ENCODE assay signal across 11 cellular contexts in genomic region chr7:516216-516605, GRCh38. TPM values are rescaled to one million over a fixed set of nuclear protein-coding genes. Genes with fewer than 3 reads are reported as not detected.
DNase-seq lines count a peak whose midpoint lies in the region; ATAC-seq, FAIRE-seq and TF ChIP-seq lines count a peak whose summit lies in the region.
"Had no signal": no experiment of that assay in that cellular context is flagged by ENCODE, and none has a peak within 500 bp of the region (broad histone marks: within the 10 kb centered on the region; RNA-seq: fewer than 3 reads in every experiment).

No MANE protein-coding gene starts in this region.

- peak overlapping the region; percentile 94 to 96 for H3K27ac ChIP-seq in right atrium auricular region
- no peak overlapping the region for H3K27ac ChIP-seq in H1 (ENCODE audit: low read depth, low read length)
- H3K27ac ChIP-seq in vagina = peak overlapping the region; percentile 85

- no peak overlapping the region for H3K23ac ChIP-seq in H1 (ENCODE audit: insufficient read length)

- TF ChIP-seq RAD21 in H1 (IDR thresholded peaks at IDR 0.05 in 1 of 2, conservative IDR thresholded peaks at IDR 0.05 in 1 of 2; ENCODE audit: low read depth in 2 of 2, low read length in 2 of 2) = no peak

- H3K18ac ChIP-seq in H1 (ENCODE audit: extremely low read depth, low read length) = peak overlapping the region; percentile 48; the same call in 1 of the 2 replicates

- no peak overlapping the region for H3K14ac ChIP-seq in H1 (ENCODE audit: insufficient read length)

- H3K56ac ChIP-seq in H1 (replicated peaks; ENCODE audit: insufficient read length, low read depth, low read length) = no peak overlapping the region

- POLR2A ChIA-PET in H1 (lab: Charles Lee; ENCODE audit: partially characterized antibody) = interaction anchor here (0.5 to 1.8 kb wide), 6 partner anchors 22 to 292 kb away, joined by 3 to 8 read pairs (median 4); no protein-coding TSS in a partner anchor
- POLR2A ChIA-PET in naive thymus-derived CD8-positive, alpha-beta T cell (lab: Charles Lee) = no interaction called here

- H4K5ac ChIP-seq in H1 (ENCODE audit: insufficient read length, low read depth, low read length) = peak overlapping the region; percentile 44

- H3K79me1 ChIP-seq in H1 (ENCODE audit: low read depth, low read length) = no peaks in the 10 kb centered on the region; the same call in 1 of the 2 replicates

- peaks cover 16% of the 10 kb centered on the region; the same call in 1 of the 2 replicates for H3K23me2 ChIP-seq in H1 (ENCODE audit: low read depth, low read length)

- H3K36me3 ChIP-seq in right atrium auricular region = peaks cover 15% of the 10 kb centered on the region
- peaks cover 0 to 5% (median 1%) of the 10 kb centered on the region in 4 experiments; a peak in 3 of 8 replicates for H3K36me3 ChIP-seq in H1 (ENCODE audit: control insufficient read depth in 2 of 4, insufficient read depth in 4 of 4, low read length in 3 of 4)
- H3K36me3 ChIP-seq in vagina = no peaks in the 10 kb centered on the region

- H3K79me2 ChIP-seq in H1 (ENCODE audit: control insufficient read depth in 1 of 2, insufficient read depth in 2 of 2, low read length in 2 of 2) = peaks cover 0 to 58% of the 10 kb centered on the region in 2 experiments; a peak in 3 of 4 replicates

- H3K27ac Mint-ChIP-seq in naive thymus-derived CD8-positive, alpha-beta T cell = no peak overlapping the region
- H3K27ac Mint-ChIP-seq: B cell had no signal

- no peak overlapping the region for H2BK20ac ChIP-seq in H1 (ENCODE audit: low read length)

- no peak for TF ChIP-seq EP300 in H1 (IDR thresholded peaks at IDR 0.05; ENCODE audit: borderline replicate concordance in 1 of 2, low read depth in 2 of 2, low read length in 2 of 2)

- no peak overlapping the region for H2BK15ac ChIP-seq in H1 (ENCODE audit: low read length)

- no peak for TF ChIP-seq CTCF in right atrium auricular region (IDR thresholded peaks at IDR 0.05)
- no peak for TF ChIP-seq CTCF in H1 (IDR thresholded peaks at IDR 0.05; ENCODE audit: control extremely low read depth in 1 of 3, insufficient read depth in 1 of 3, low read depth in 1 of 3, low read length in 3 of 3)
- no peak for TF ChIP-seq CTCF in vagina (IDR thresholded peaks at IDR 0.05)

- peak overlapping the region in 6 of 10 donors; percentile 7 to 52 (median 22) for H3K4me3 Mint-ChIP-seq in naive thymus-derived CD8-positive, alpha-beta T cell
- H3K4me3 Mint-ChIP-seq: B cell had no signal

- no peaks in the 10 kb centered on the region for H3K9me3 Mint-ChIP-seq in naive thymus-derived CD8-positive, alpha-beta T cell

- no peaks in the 10 kb centered on the region for H3K27me3 ChIP-seq in right atrium auricular region
- peaks cover 2 to 11% (median 7%) of the 10 kb centered on the region in 4 experiments; a peak in 6 of 7 replicates for H3K27me3 ChIP-seq in H1 (replicated peaks in 1 of 4; ENCODE audit: control insufficient read depth in 3 of 4, extremely low read depth in 1 of 4, insufficient read depth in 3 of 4, low read length in 3 of 4)
- no peaks in the 10 kb centered on the region for H3K27me3 ChIP-seq in vagina

- H4K91ac ChIP-seq in H1 (replicated peaks; ENCODE audit: insufficient read length, low read length) = peak overlapping the region; percentile 54

- no peak for FAIRE-seq in H1 (lab: Jason Lieb, UNC)

- H3K4me3 ChIP-seq in right atrium auricular region (peak overlapping the region; percentile 65 to 85), H1 (ENCODE audit: extremely low read depth in 1 of 4, insufficient read depth in 2 of 4, low read depth in 3 of 4, low read length in 4 of 4) (peak overlapping the region in 3 of 4 experiments; percentile 48 to 98 (median 52); a peak in 7 of 8 replicates), vagina (peak overlapping the region; percentile 57 to 63)

- peak overlapping the region; percentile 78; the same call in 1 of the 2 replicates for H2BK5ac ChIP-seq in H1 (ENCODE audit: low read depth, low read length)

- no peak overlapping the region; the same call in 1 of the 2 replicates for H2BK12ac ChIP-seq in H1 (ENCODE audit: low read depth, low read length)

- peaks cover 0 to 2% (median 0%) of the 10 kb centered on the region in 3 donors for H3K36me3 Mint-ChIP-seq in naive thymus-derived CD8-positive, alpha-beta T cell

- no peak overlapping the region for H3K9ac ChIP-seq in H1 (replicated peaks in 1 of 4; ENCODE audit: extremely low read depth in 1 of 4, low read depth in 3 of 4, low read length in 3 of 4)

- no peak overlapping the region for H2AFZ ChIP-seq in H1 (ENCODE audit: low read length)

- H2BK120ac ChIP-seq in H1 (replicated peaks; ENCODE audit: low read depth, low read length) = no peak overlapping the region

- H3K9me3 ChIP-seq in right atrium auricular region (no peaks in the 10 kb centered on the region), H1 (ENCODE audit: insufficient read depth in 2 of 2, low read depth in 1 of 2, low read length in 1 of 2) (no peaks in the 10 kb centered on the region), vagina (no peaks in the 10 kb centered on the region)

- H3K27me3 Mint-ChIP-seq in naive thymus-derived CD8-positive, alpha-beta T cell = peaks cover 10 to 46% (median 17%) of the 10 kb centered on the region in 5 donors

- WGBS in H1 (ENCODE audit: extremely low coverage in 1 of 2, insufficient coverage in 1 of 2, insufficient read length in 1 of 2, insufficient replicate concordance in 2 of 2, low coverage in 1 of 2, low lambda C conversion rate in 2 of 2, missing lambda C conversion rate in 1 of 2), 2 experiments = 3% methylated on average over 13 of the region's 13 CpGs; no CpG with 5 or more reads in 1 of the 2 experiments

- CTCF ChIA-PET in H1 (lab: Charles Lee; ENCODE audit: partially characterized antibody) = interaction anchor here (0.9 to 1.4 kb wide), 2 partner anchors 194 to 258 kb away, joined by 4 read pairs; no protein-coding TSS in a partner anchor

- TF ChIP-seq POLR2A in H1 (IDR thresholded peaks at IDR 0.05; ENCODE audit: control extremely low read depth in 1 of 2, low read depth in 2 of 2, low read length in 2 of 2) = no peak
- TF ChIP-seq POLR2A in vagina (IDR thresholded peaks at IDR 0.05) = no peak

- DNase-seq in right atrium auricular region (ENCODE audit: low spot score) (no peak), Right ventricle myocardium inferior (ENCODE audit: missing footprints) (no peak), H1 (ENCODE audit: low read depth in 1 of 2, low spot score in 2 of 2) (no peak), vagina (ENCODE audit: extremely low spot score in 2 of 2) (no peak), NCI-H2029 treated with DMSO at 0.1 percent for 48 hours (lab: John Stamatoyannopoulos, UW) (no peak), DMS79 treated with DMSO at 0.1 percent for 48 hours (lab: John Stamatoyannopoulos, UW) (no peak)
- no peak for DNase-seq in naive thymus-derived CD8-positive, alpha-beta T cell
- DNase-seq in stimulated activated CD4-positive, alpha-beta T cell treated with anti-CD3 and anti-CD28 coated beads, Interleukin-2, amount 100 ng/mL, for 48 hours = no peak
- DNase-seq: central memory CD4-positive, alpha-beta T cell; NCI-H1417 treated with DMSO at 0.1 percent for 48 hours had no signal

- peak overlapping the region; percentile 66 to 89 for H3K4me2 ChIP-seq in H1 (ENCODE audit: insufficient read depth in 1 of 2, low read depth in 2 of 2, low read length in 2 of 2)

- peaks cover 6 to 15% (median 13%) of the 10 kb centered on the region in 4 donors for H3K4me1 Mint-ChIP-seq in naive thymus-derived CD8-positive, alpha-beta T cell

- H3K4me1 ChIP-seq in right atrium auricular region (peaks cover 0 to 75% of the 10 kb centered on the region in 2 donors), H1 (replicated peaks in 1 of 4; ENCODE audit: control insufficient read depth in 3 of 4, insufficient read depth in 4 of 4, low read length in 3 of 4) (peaks cover 6 to 41% (median 20%) of the 10 kb centered on the region in 4 experiments), vagina (peaks cover 67% of the 10 kb centered on the region)

- no peak for ATAC-seq in Right ventricle myocardium inferior
- ATAC-seq in naive thymus-derived CD8-positive, alpha-beta T cell = no peak

- intact Hi-C loops in Right ventricle myocardium inferior (cut with DNase I) (loop anchor here (2.0 kb wide), 1 partner anchor 183 kb away; no protein-coding TSS in a partner anchor), vagina (cut with DNase I) (loop anchor here (5.0 kb wide), 2 partner anchors 184 to 256 kb away; no protein-coding TSS in a partner anchor)

- no peak overlapping the region for H2AK5ac ChIP-seq in H1 (ENCODE audit: low read depth, low read length)

- peaks cover 7 to 10% of the 10 kb centered on the region in 2 experiments for H4K20me1 ChIP-seq in H1 (replicated peaks in 1 of 2; ENCODE audit: control insufficient read depth in 1 of 2, insufficient read depth in 2 of 2, low read length in 2 of 2)

- no peak overlapping the region for H4K8ac ChIP-seq in H1 (ENCODE audit: extremely low read depth, insufficient read depth, low read length)

- H3K4ac ChIP-seq in H1 (replicated peaks; ENCODE audit: insufficient read length, low read depth, low read length) = peak overlapping the region; percentile 7

TF ChIP-seq in H1, 55 proteins besides CTCF, POLR2A, EP300 and RAD21 (continues in another document):
- TF ChIP-seq MAFK (IDR thresholded peaks at IDR 0.05; ENCODE audit: low read depth, low read length) = no peak
- no peak for TF ChIP-seq BCL11A (IDR thresholded peaks at IDR 0.05; ENCODE audit: low read depth in 2 of 2, low read length in 2 of 2)
- TF ChIP-seq TCF12 (IDR thresholded peaks at IDR 0.05; ENCODE audit: low read depth, low read length) = no peak
- TF ChIP-seq PHF8 (conservative IDR thresholded peaks at IDR 0.05; ENCODE audit: low read depth, low read length) = no peak
- TF ChIP-seq RFX5 (IDR thresholded peaks at IDR 0.05; ENCODE audit: borderline replicate concordance, low read depth, low read length) = no peak
- no peak for TF ChIP-seq SP1 (IDR thresholded peaks at IDR 0.05; ENCODE audit: low read depth, low read length)
- no peak for TF ChIP-seq SRF (IDR thresholded peaks at IDR 0.05; ENCODE audit: low read depth, low read length)
- no peak for TF ChIP-seq TAF7 (optimal IDR thresholded peaks at IDR 0.05; ENCODE audit: borderline replicate concordance, low read depth, low read length)

RNA-seq across cellular contexts. Expression of gene PDGFA, which starts 3.4 kb away (rescaled TPM):
- 10 to 100 TPM; 31.8 to 34.2 TPM for total RNA-seq in right atrium auricular region
- 37.2 TPM for total RNA-seq in Right ventricle myocardium inferior
- total RNA-seq in H1 (2021; fragmentation: NEBNext Ultra II Directional; extraction: Animal tissue kit (Norgen Biotek cat#: 25700)) = 38.0 and 43.0 TPM in 2 replicates
- 21.1 and 22.3 TPM in 2 replicates for polyA plus RNA-seq in H1 (2011; rRNA removed)
- 18.1 TPM for polyA plus RNA-seq in H1 (2011; cell fraction: cytosol; rRNA removed)
- polyA plus RNA-seq in H1 (2011; cell fraction: nucleus; rRNA removed) = 42.6 TPM
- polyA plus RNA-seq in H1 (2012, experiment 1 of 2) = 42.0 to 59.5 TPM (median 51.8 TPM) in 4 replicates
- 33.3 TPM for polyA plus RNA-seq in H1 (2012, experiment 2 of 2)
- polyA plus RNA-seq in H1 (2013, experiment 1 of 2) = 34.8 TPM
- polyA plus RNA-seq in H1 (2013, experiment 2 of 2) = 38.8 TPM
- 46.5 and 53.1 TPM in 2 replicates for polyA minus RNA-seq in H1 (2011; rRNA and poly(A)+ RNA removed)
- 78.2 TPM for polyA minus RNA-seq in H1 (2011; cell fraction: cytosol; rRNA and poly(A)+ RNA removed)
- 31.0 TPM for polyA minus RNA-seq in H1 (2011; cell fraction: nucleus; rRNA and poly(A)+ RNA removed)
- total RNA-seq in naive thymus-derived CD8-positive, alpha-beta T cell = under 1 TPM; 0.21 to 0.30 TPM
- not detected for polyA plus RNA-seq in naive thymus-derived CD8-positive, alpha-beta T cell
- 31.2 TPM for total RNA-seq in vagina

Comparison
In these comparisons a context has a peak if more than half of its experiments do, and no peak if none do; other contexts are left out.
1. RNA of gene PDGFA, which starts 3.4 kb away (total RNA-seq): 38.0 to 43.0 TPM in H1, 37.2 TPM in Right ventricle myocardium inferior (single experiment), 31.8 to 34.2 TPM in right atrium auricular region and 31.2 TPM in vagina (single experiment); 0.21 to 0.30 TPM in naive thymus-derived CD8-positive, alpha-beta T cell; every median in the first group is over 10 times any median in the second.
2. Peak in every context shown above with its lines, with median percentiles within 50 percentile points of each other: H3K4me3 ChIP-seq.